ENCODE assay signal across 17 cellular contexts in the genomic region with DNA sequence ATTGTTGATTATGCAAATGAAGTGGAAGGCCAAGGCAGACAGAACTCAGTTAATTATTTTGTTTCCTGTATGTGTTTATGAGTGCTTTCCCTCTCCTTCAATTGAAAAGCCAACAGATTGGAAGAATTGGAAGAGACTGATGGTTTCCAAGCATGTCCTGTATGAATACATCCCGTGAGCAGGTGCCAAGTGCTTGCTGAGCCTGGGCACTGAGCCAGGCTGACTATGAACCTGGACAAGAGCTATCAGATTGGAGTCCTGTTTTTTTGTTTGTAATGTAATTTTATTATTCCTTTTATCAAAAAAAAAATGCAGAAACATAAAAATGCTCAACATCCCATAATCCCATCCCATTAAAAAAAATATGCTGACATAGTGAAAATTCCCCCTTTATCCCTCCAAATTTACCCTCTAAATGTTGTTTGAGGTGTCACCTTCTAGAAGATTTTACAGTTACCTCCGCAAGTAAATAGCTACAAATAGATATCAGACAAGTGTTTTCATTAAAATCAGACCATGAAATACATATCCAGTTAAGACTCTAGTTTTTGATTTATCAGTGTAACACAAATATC.
A peak's percentile ranks its signal among the peaks of the same experiment; 100 is the strongest.
DNase-seq lines count a peak whose midpoint lies in the region; ATAC-seq and TF ChIP-seq lines count a peak whose summit lies in the region.
"Had no signal": no experiment of that assay in that cellular context is flagged by ENCODE, and none has a peak within 500 bp of the region (broad histone marks: within the 10 kb centered on the region; RNA-seq: fewer than 3 reads in every experiment).

No MANE protein-coding gene starts in this region.

- H3K27me3 Mint-ChIP-seq in activated T-helper 17 cell treated with anti-CD3 and anti-CD28 coated beads, Interleukin-2, amount 50 U/mL, for 72 hours: peaks cover 7% of the 10 kb centered on the region

- intact Hi-C loops in right lobe of liver (cut with DNase I): no loop called here

- DNase-seq in NCI-H187 treated with DMSO at 0.1 percent for 48 hours (lab: John Stamatoyannopoulos, UW): peak; percentile 9
- DNase-seq in NCI-H187 (lab: John Stamatoyannopoulos, UW): no peak
- peak; percentile 82 to 91 for DNase-seq in NCI-H2081 (lab: John Stamatoyannopoulos, UW)
- DNase-seq in NCI-H748 (lab: John Stamatoyannopoulos, UW; ENCODE audit: unreplicated experiment): peak; percentile 94
- peak; percentile 75 to 82 (median 77) for DNase-seq in right lobe of liver
- DNase-seq in activated CD4-positive, CD25-positive, alpha-beta regulatory T cell (lab: John Stamatoyannopoulos, UW): no peak
- DNase-seq in activated T-cell treated with anti-CD3 and anti-CD28 coated beads for 4 hours: no peak
- DNase-seq: 8988T; activated CD4-positive, CD25-positive, alpha-beta regulatory T cell treated with anti-CD3 and anti-CD28 coated beads, Interleukin-2, amount 50 U/mL, for 72 hours; Caco-2; central memory CD4-positive, alpha-beta T cell; NCI-H1048; stimulated activated naive B cell treated with anti-CD40 and anti-IgM and Interleukin-4, amounts not matched to agents 10 μg/mL and 1 μg/mL and 100 μg/mL, for 72 hours; uterus had no signal

- H3K36me3 Mint-ChIP-seq in activated T-helper 17 cell treated with anti-CD3 and anti-CD28 coated beads, Interleukin-2, amount 50 U/mL, for 72 hours (ENCODE audit: low read depth): no peaks in the 10 kb centered on the region
- H3K36me3 Mint-ChIP-seq: activated naive CD8-positive, alpha-beta T cell; mesothelial cell of epicardium; stimulated activated naive B cell treated with anti-CD40 and anti-IgM and Interleukin-4, amounts not matched to agents 10 μg/mL and 1 μg/mL and 100 μg/mL, for 72 hours had no signal

- H3K36me3 ChIP-seq in right lobe of liver: no peaks in the 10 kb centered on the region
- H3K36me3 ChIP-seq: uterus had no signal

- no peaks in the 10 kb centered on the region for H3K9me3 Mint-ChIP-seq in activated T-helper 17 cell treated with anti-CD3 and anti-CD28 coated beads, Interleukin-2, amount 50 U/mL, for 72 hours
- H3K9me3 Mint-ChIP-seq: mesothelial cell of epicardium; stimulated activated naive B cell treated with anti-CD40 and anti-IgM and Interleukin-4, amounts not matched to agents 10 μg/mL and 1 μg/mL and 100 μg/mL, for 72 hours had no signal

- no peak overlapping the region for H3K4me3 ChIP-seq in right lobe of liver
- H3K4me3 ChIP-seq: uterus had no signal

- no peak for TF ChIP-seq POLR2A in right lobe of liver (IDR thresholded peaks at IDR 0.05)

- H3K27me3 ChIP-seq in right lobe of liver: no peaks in the 10 kb centered on the region
- H3K27me3 ChIP-seq: uterus had no signal

- TF ChIP-seq CTCF in right lobe of liver (IDR thresholded peaks at IDR 0.05): no peak

- peak; percentile 67 to 88 (median 82) for ATAC-seq in right lobe of liver
- ATAC-seq in activated T-helper 17 cell treated with anti-CD3 and anti-CD28 coated beads, Interleukin-2, amount 50 U/mL, for 72 hours (replicated peaks): no peak
- ATAC-seq: stimulated activated naive B cell treated with anti-CD40 and anti-IgM and Interleukin-4, amounts not matched to agents 10 μg/mL and 1 μg/mL and 100 μg/mL, for 72 hours had no signal

- 35% methylated on average over 2 of the region's 2 CpGs for WGBS in right lobe of liver (ENCODE audit: insufficient coverage, low coverage, low lambda C conversion rate, missing lambda C conversion rate)

- H3K9me3 ChIP-seq in right lobe of liver: no peaks in the 10 kb centered on the region
- H3K9me3 ChIP-seq: Caco-2, uterus had no signal

- H3K4me1 ChIP-seq in right lobe of liver: no peaks in the 10 kb centered on the region
- H3K4me1 ChIP-seq: Caco-2, uterus had no signal

- H3K4me1 Mint-ChIP-seq in activated T-helper 17 cell treated with anti-CD3 and anti-CD28 coated beads, Interleukin-2, amount 50 U/mL, for 72 hours: no peaks in the 10 kb centered on the region
- H3K4me1 Mint-ChIP-seq: stimulated activated naive B cell treated with anti-CD40 and anti-IgM and Interleukin-4, amounts not matched to agents 10 μg/mL and 1 μg/mL and 100 μg/mL, for 72 hours had no signal

- no peak overlapping the region for H3K27ac Mint-ChIP-seq in activated T-helper 17 cell treated with anti-CD3 and anti-CD28 coated beads, Interleukin-2, amount 50 U/mL, for 72 hours
- H3K27ac Mint-ChIP-seq: activated naive CD8-positive, alpha-beta T cell; mesothelial cell of epicardium; stimulated activated naive B cell treated with anti-CD40 and anti-IgM and Interleukin-4, amounts not matched to agents 10 μg/mL and 1 μg/mL and 100 μg/mL, for 72 hours had no signal

- no peak overlapping the region for H3K4me3 Mint-ChIP-seq in activated T-helper 17 cell treated with anti-CD3 and anti-CD28 coated beads, Interleukin-2, amount 50 U/mL, for 72 hours
- H3K4me3 Mint-ChIP-seq: activated naive CD8-positive, alpha-beta T cell; mesothelial cell of epicardium; stimulated activated naive B cell treated with anti-CD40 and anti-IgM and Interleukin-4, amounts not matched to agents 10 μg/mL and 1 μg/mL and 100 μg/mL, for 72 hours had no signal

- H3K27ac ChIP-seq in right lobe of liver: no peak overlapping the region
- H3K27ac ChIP-seq: uterus had no signal

Comparison
In these comparisons a context has a peak if more than half of its experiments do, and no peak if none do; other contexts are left out.
1. DNase-seq: peak in NCI-H187 treated with DMSO at 0.1 percent for 48 hours (single experiment), NCI-H2081 (2 of 2), NCI-H748 (single experiment) and right lobe of liver (3 of 3); none in NCI-H187 (0 of 2), activated CD4-positive, CD25-positive, alpha-beta regulatory T cell (0 of 4) and activated T-cell treated with anti-CD3 and anti-CD28 coated beads for 4 hours (single experiment).